Comparison of ENCODE assay signal across 8 cellular contexts in the genomic region with DNA sequence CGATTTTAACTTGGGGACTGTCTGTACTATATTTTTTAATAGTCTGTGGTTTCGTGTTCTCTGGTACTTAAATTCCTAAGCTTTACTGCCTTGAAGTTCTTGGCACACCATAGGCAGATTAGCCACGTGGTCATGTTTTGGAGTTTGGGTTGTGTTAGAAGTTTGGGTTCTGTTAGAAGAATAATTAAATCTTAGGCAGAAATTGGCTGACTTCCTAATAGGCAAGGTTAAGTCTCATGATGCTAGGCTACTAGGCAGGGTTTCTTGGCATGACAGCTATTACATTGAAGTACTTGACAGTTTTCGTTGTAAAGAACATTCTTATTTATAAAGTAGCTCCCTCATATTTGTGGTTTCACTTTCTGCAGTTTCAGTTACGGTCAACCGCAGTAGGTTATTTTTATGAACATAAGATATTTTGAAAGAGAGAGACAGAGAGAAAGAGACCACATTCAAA. TPM values are rescaled to one million over a fixed set of nuclear protein-coding genes. Genes with fewer than 3 reads are reported as not detected.
A peak's percentile ranks its signal among the peaks of the same experiment; 100 is the strongest.
DNase-seq lines count a peak whose midpoint lies in the region; ATAC-seq and TF ChIP-seq lines count a peak whose summit lies in the region.

No MANE protein-coding gene starts in this region.

- H3K4me3 ChIP-seq in GM12875 (ENCODE audit: low read depth, low read length), result peak overlapping the region; percentile 24
- peak overlapping the region; percentile 12 for H3K4me3 ChIP-seq in mononuclear cell (ENCODE audit: low read length)

- H3K27me3 ChIP-seq in mononuclear cell (ENCODE audit: insufficient read depth, low read length), result no peaks in the 10 kb centered on the region

- peak; percentile 72 for ATAC-seq in GM21737 (IDR thresholded peaks at IDR 0.05; ENCODE audit: unreplicated experiment)

- TF ChIP-seq CTCF in GM12875 (IDR thresholded peaks at IDR 0.05; ENCODE audit: borderline replicate concordance, insufficient read depth, low read depth, low read length), result no peak

- DNase-seq in KG1 (lab: John Stamatoyannopoulos, UW), result peak; percentile 90
- peak; percentile 95 for DNase-seq in amniotic epithelial cell (ENCODE audit: low read depth)
- no peak for DNase-seq in NK-92 (lab: John Stamatoyannopoulos, UW; ENCODE audit: unreplicated experiment)
- no peak for DNase-seq in NCI-H1930 (lab: John Stamatoyannopoulos, UW)
- DNase-seq in effector CD4-positive, alpha-beta T cell, result no peak

- H3K9me3 ChIP-seq in mononuclear cell (ENCODE audit: low read depth, low read length), result no peaks in the 10 kb centered on the region

- H3K4me1 ChIP-seq in mononuclear cell (ENCODE audit: insufficient read depth, low read length), result peaks cover 34% of the 10 kb centered on the region

RNA-seq across cellular contexts. Expression of gene MMP7, which starts 30.0 kb away (rescaled TPM):
- 0.31 TPM for total RNA-seq in mononuclear cell

Comparison
In these comparisons a context has a peak if more than half of its experiments do, and no peak if none do; other contexts are left out.
1. DNase-seq: peak in KG1 (single experiment) and amniotic epithelial cell (single experiment); none in NK-92 (single experiment), NCI-H1930 (0 of 2) and effector CD4-positive, alpha-beta T cell (single experiment).